Comparison of ENCODE assay signal across 17 cellular contexts in the genomic region with DNA sequence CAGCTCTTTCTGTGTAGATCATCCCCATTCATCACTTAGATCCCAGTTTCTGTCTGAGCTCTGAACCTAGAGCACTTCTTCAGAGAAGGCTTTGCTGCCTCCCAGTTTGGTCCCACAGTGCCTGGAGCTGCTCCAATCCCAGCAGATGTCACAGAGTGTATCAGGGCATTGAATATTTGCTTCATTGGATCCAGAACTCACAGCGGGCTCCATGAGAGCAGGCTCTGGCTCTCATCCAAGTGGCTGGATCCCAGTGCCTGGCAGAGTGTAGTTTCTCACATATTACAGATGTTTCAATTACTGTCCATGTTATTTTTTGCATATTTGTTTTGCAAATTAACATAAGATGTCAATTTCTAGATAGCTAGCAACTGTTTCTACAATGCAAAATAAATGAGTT. TPM values are rescaled to one million over a fixed set of nuclear protein-coding genes. Genes with fewer than 3 reads are reported as not detected.
DNase-seq lines count a peak whose midpoint lies in the region; ATAC-seq and TF ChIP-seq lines count a peak whose summit lies in the region.
"Had no signal": no experiment of that assay in that cellular context is flagged by ENCODE, and none has a peak within 500 bp of the region (broad histone marks: within the 10 kb centered on the region; RNA-seq: fewer than 3 reads in every experiment).

No MANE protein-coding gene starts in this region.

- CTCF ChIA-PET in SK-N-SH (lab: Yijun Ruan, JAX): interaction anchor here (1.1 to 1.3 kb wide), 2 partner anchors 71 to 338 kb away, joined by 3 read pairs; no protein-coding TSS in a partner anchor

- WGBS in SK-N-SH (ENCODE audit: low lambda C conversion rate): 0% methylated on average over 1 of the region's 1 CpG

- POLR2A ChIA-PET in SK-N-SH (lab: Yijun Ruan, JAX): no interaction called here

- no peak for TF ChIP-seq RAD21 in SK-N-SH (IDR thresholded peaks at IDR 0.05; ENCODE audit: low read length)

- no peak; a peak in 1 of 4 replicates for TF ChIP-seq EP300 in SK-N-SH (IDR thresholded peaks at IDR 0.05; ENCODE audit: borderline replicate concordance in 1 of 2, low read depth in 1 of 2, low read length in 1 of 2)

- no peak for TF ChIP-seq CTCF in SK-N-SH (IDR thresholded peaks at IDR 0.05)

- peaks cover 0 to 4% of the 10 kb centered on the region in 2 experiments; a peak in 1 of 4 replicates for H3K4me1 ChIP-seq in SK-N-SH (ENCODE audit: control insufficient read depth in 1 of 2, insufficient read depth in 2 of 2, low read depth in 1 of 2, low read length in 1 of 2)
- H3K4me1 ChIP-seq: A549, BLaER1 had no signal

- no peak overlapping the region for H2AFZ ChIP-seq in SK-N-SH (ENCODE audit: low read depth)

- H3K9ac ChIP-seq in SK-N-SH (no peak overlapping the region), SK-N-MC (ENCODE audit: insufficient read length) (no peak overlapping the region)
- H3K9ac ChIP-seq: BLaER1, KMS-11 had no signal

- H3K27ac ChIP-seq in SK-N-SH (ENCODE audit: low read depth in 2 of 2, low read length in 1 of 2) (no peak overlapping the region), SK-N-MC (no peak overlapping the region)
- H3K27ac ChIP-seq: 22Rv1, A549, BLaER1, HL-60, KMS-11 had no signal

- H4K20me1 ChIP-seq in SK-N-SH (ENCODE audit: insufficient read depth): no peaks in the 10 kb centered on the region
- H4K20me1 ChIP-seq: BLaER1 had no signal

- ATAC-seq in SK-N-SH treated with all-trans-retinoic acid at 6 μM for 48 hours: no peak
- no peak for ATAC-seq in GM21529 (IDR thresholded peaks at IDR 0.05; ENCODE audit: unreplicated experiment)
- no peak for ATAC-seq in GM21737 (IDR thresholded peaks at IDR 0.05; ENCODE audit: unreplicated experiment)
- ATAC-seq: A549; CD8-positive, alpha-beta T cell had no signal

- H3K36me3 ChIP-seq in SK-N-SH (replicated peaks in 1 of 2; ENCODE audit: control insufficient read depth in 1 of 2, insufficient read depth in 2 of 2, low read length in 1 of 2) (no peaks in the 10 kb centered on the region), SK-N-MC (ENCODE audit: insufficient read depth, low read length) (no peaks in the 10 kb centered on the region)
- H3K36me3 ChIP-seq: BLaER1 had no signal

- no peaks in the 10 kb centered on the region for H3K9me3 ChIP-seq in SK-N-SH
- no peaks in the 10 kb centered on the region for H3K9me3 ChIP-seq in SK-N-MC (ENCODE audit: low read depth, low read length)
- H3K9me3 ChIP-seq: A549, BLaER1 had no signal

- H3K27me3 ChIP-seq in SK-N-SH (ENCODE audit: insufficient read depth): no peaks in the 10 kb centered on the region; the same call in 1 of the 2 replicates
- H3K27me3 ChIP-seq: BLaER1 had no signal

- H3K79me2 ChIP-seq in SK-N-SH (ENCODE audit: insufficient read depth): no peaks in the 10 kb centered on the region

- no peak overlapping the region for H3K4me3 ChIP-seq in SK-N-SH (ENCODE audit: low read depth in 2 of 2, low read length in 1 of 2)
- H3K4me3 ChIP-seq in SK-N-MC: peak overlapping the region; percentile 7; the same call in 1 of the 2 replicates
- H3K4me3 ChIP-seq: A549, BLaER1 had no signal

- H3F3A ChIP-seq in SK-N-SH (replicated peaks; ENCODE audit: insufficient read depth): no peaks in the 10 kb centered on the region

- H3K9me2 ChIP-seq in SK-N-SH: no peaks in the 10 kb centered on the region

- no peak overlapping the region for H3K4me2 ChIP-seq in SK-N-SH
- H3K4me2 ChIP-seq: A549, BLaER1, KMS-11 had no signal

- DNase-seq in DMS 273 (lab: John Stamatoyannopoulos, UW; ENCODE audit: unreplicated experiment) (peak; percentile 3), DMS 273 treated with DMSO at 0.1 percent for 48 hours (lab: John Stamatoyannopoulos, UW) (no peak), SK-N-SH (peak; percentile 12), SK-N-MC (ENCODE audit: low read depth, low spot score) (no peak)
- DNase-seq: AML-193; Calu3; CD8-positive, alpha-beta T cell; H9 had no signal

TF ChIP-seq in SK-N-SH, 30 proteins besides CTCF, POLR2A, EP300 and RAD21 (continues in another document):
- TF ChIP-seq RFX5 (IDR thresholded peaks at IDR 0.05; ENCODE audit: low read length): no peak
- no peak for TF ChIP-seq FOSL2 (IDR thresholded peaks at IDR 0.05; ENCODE audit: borderline replicate concordance, low read depth)
- TF ChIP-seq ELF1 (IDR thresholded peaks at IDR 0.05): no peak
- TF ChIP-seq TCF12 (IDR thresholded peaks at IDR 0.05): no peak
- no peak for TF ChIP-seq FOXM1 (IDR thresholded peaks at IDR 0.05; ENCODE audit: low read depth)
- no peak for TF ChIP-seq RXRA (IDR thresholded peaks at IDR 0.05; ENCODE audit: borderline replicate concordance, low read depth)
- TF ChIP-seq, protein P1, sequence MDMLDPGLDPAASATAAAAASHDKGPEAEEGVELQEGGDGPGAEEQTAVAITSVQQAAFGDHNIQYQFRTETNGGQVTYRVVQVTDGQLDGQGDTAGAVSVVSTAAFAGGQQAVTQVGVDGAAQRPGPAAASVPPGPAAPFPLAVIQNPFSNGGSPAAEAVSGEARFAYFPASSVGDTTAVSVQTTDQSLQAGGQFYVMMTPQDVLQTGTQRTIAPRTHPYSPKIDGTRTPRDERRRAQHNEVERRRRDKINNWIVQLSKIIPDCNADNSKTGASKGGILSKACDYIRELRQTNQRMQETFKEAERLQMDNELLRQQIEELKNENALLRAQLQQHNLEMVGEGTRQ (IDR thresholded peaks at IDR 0.05; ENCODE audit: borderline replicate concordance, low read depth, low read length): no peak
- TF ChIP-seq SMC3 (IDR thresholded peaks at IDR 0.05; ENCODE audit: low read depth, low read length): no peak
- no peak for TF ChIP-seq EZH2phosphoT487 (IDR thresholded peaks at IDR 0.05; ENCODE audit: borderline replicate concordance, low read depth)
- TF ChIP-seq RCOR1 (IDR thresholded peaks at IDR 0.05; ENCODE audit: low read length): no peak
- no peak for TF ChIP-seq SIN3A (IDR thresholded peaks at IDR 0.05; ENCODE audit: borderline replicate concordance, low read depth, low read length)
- no peak for TF ChIP-seq FOXJ3 (CRISPR knock-in tag; IDR thresholded peaks at IDR 0.05)
- no peak for TF ChIP-seq JUND (IDR thresholded peaks at IDR 0.05)
- TF ChIP-seq, protein P2, sequence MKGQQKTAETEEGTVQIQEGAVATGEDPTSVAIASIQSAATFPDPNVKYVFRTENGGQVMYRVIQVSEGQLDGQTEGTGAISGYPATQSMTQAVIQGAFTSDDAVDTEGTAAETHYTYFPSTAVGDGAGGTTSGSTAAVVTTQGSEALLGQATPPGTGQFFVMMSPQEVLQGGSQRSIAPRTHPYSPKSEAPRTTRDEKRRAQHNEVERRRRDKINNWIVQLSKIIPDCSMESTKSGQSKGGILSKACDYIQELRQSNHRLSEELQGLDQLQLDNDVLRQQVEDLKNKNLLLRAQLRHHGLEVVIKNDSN (IDR thresholded peaks at IDR 0.05; ENCODE audit: borderline replicate concordance, low read depth): no peak

TF ChIP-seq in SK-N-SH treated with all-trans-retinoic acid at 6 μM for 48 hours, 23 proteins besides CTCF, POLR2A, EP300 and RAD21:
- TF ChIP-seq ZNF70 (CRISPR knock-in tag; IDR thresholded peaks at IDR 0.05): no peak

RNA-seq across cellular contexts. Expression of a gene that starts 50.6 kb away (rescaled TPM):
- 0.07 and 0.11 TPM in 2 replicates for polyA plus RNA-seq in SK-N-SH (2012; rRNA removed)
- polyA plus RNA-seq in SK-N-SH (2012; cell fraction: cytosol; rRNA removed): 0.10 and 0.14 TPM in 2 replicates
- 0.06 and 0.08 TPM in 2 replicates for polyA plus RNA-seq in SK-N-SH (2012; cell fraction: nucleus; rRNA removed)
- polyA plus RNA-seq: CD14-positive monocyte had no signal

Comparison
In these comparisons a context has a peak if more than half of its experiments do, and no peak if none do; other contexts are left out.
1. DNase-seq: peak in DMS 273 (single experiment) and SK-N-SH (single experiment); none in DMS 273 treated with DMSO at 0.1 percent for 48 hours (single experiment) and SK-N-MC (single experiment).